Comparison of ENCODE assay signal across 10 cellular contexts in genomic region chr12:87667378-87667777, GRCh38.
DNase-seq lines count a peak whose midpoint lies in the region; ATAC-seq and TF ChIP-seq lines count a peak whose summit lies in the region.
"Had no signal": no experiment of that assay in that cellular context is flagged by ENCODE, and none has a peak within 500 bp of the region (broad histone marks: within the 10 kb centered on the region; RNA-seq: fewer than 3 reads in every experiment).

No MANE protein-coding gene starts in this region.

- H3K4me2 ChIP-seq in parathyroid adenoma (ENCODE audit: low read length): no peak overlapping the region

- no peaks in the 10 kb centered on the region for H3K27me3 ChIP-seq in parathyroid adenoma (ENCODE audit: control insufficient read depth, insufficient read depth, low read length)

- no peak overlapping the region for H3K4me3 ChIP-seq in parathyroid adenoma (ENCODE audit: low read depth, low read length)
- H3K4me3 ChIP-seq: lung had no signal

- no peak overlapping the region for H3K27ac ChIP-seq in parathyroid adenoma

- TF ChIP-seq CTCF in parathyroid adenoma (IDR thresholded peaks at IDR 0.05): peak; percentile 24

- no peaks in the 10 kb centered on the region for H3K36me3 ChIP-seq in parathyroid adenoma (ENCODE audit: control insufficient read depth, insufficient read depth, low read length)

- H3K9ac ChIP-seq in parathyroid adenoma: no peak overlapping the region

- no peaks in the 10 kb centered on the region for H3K9me3 ChIP-seq in parathyroid adenoma (ENCODE audit: control insufficient read depth, low read length)

- no peaks in the 10 kb centered on the region for H3K4me1 ChIP-seq in parathyroid adenoma

- DNase-seq in NCI-H748 (lab: John Stamatoyannopoulos, UW; ENCODE audit: unreplicated experiment) (peak; percentile 69), dermis blood vessel endothelial cell (peak; percentile 34), activated T-cell treated with anti-CD3 and anti-CD28 coated beads for 4 hours (no peak)
- DNase-seq: activated CD4-positive, alpha-beta T cell treated with anti-CD3 and anti-CD28 coated beads for 36 hours; caudate nucleus had no signal

- H3K79me2 ChIP-seq in parathyroid adenoma: no peaks in the 10 kb centered on the region

- ATAC-seq in GM18868 (IDR thresholded peaks at IDR 0.05; ENCODE audit: unreplicated experiment) (peak; percentile 57), GM21390 (IDR thresholded peaks at IDR 0.05; ENCODE audit: unreplicated experiment) (no peak), GM19455 (IDR thresholded peaks at IDR 0.05; ENCODE audit: unreplicated experiment) (no peak)
- ATAC-seq: activated CD4-positive, alpha-beta T cell treated with anti-CD3 and anti-CD28 coated beads for 36 hours had no signal

- H2AFZ ChIP-seq in parathyroid adenoma: no peak overlapping the region
